8 cellular contexts compared by ENCODE assay signal in the genomic region with DNA sequence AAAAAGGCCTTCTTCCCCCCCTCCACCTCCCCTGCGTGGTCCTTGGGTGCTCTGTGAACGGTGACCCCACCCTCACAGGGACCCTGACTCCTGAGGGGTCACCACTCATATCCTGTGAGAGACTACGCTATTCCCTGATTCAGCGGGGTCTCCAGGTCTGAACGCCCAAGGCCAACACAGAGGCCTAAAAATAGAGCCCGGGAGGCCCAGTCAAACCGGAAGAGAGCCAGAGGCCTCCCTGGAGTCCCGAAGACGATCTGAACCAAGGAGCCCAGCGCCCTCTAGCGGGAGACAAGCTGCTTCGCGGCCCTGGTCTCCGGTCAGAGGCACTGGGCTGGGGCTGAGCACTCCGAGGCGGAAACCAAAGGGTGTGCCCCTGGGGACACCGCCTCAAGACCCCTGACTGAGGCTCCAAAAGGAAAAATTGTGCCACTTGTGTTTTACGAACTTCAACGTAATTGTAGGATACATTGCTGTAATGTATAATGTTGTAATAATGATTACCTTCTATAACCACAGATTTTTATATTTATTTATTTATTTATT. TPM values are rescaled to one million over a fixed set of nuclear protein-coding genes. Genes with fewer than 3 reads are reported as not detected.
DNase-seq lines count a peak whose midpoint lies in the region; ATAC-seq and TF ChIP-seq lines count a peak whose summit lies in the region.

No MANE protein-coding gene starts in this region.

- H3K9me2 ChIP-seq in DOHH2 (replicated peaks; ENCODE audit: control insufficient read depth, low read length) (no peaks in the 10 kb centered on the region), Karpas-422 (replicated peaks; ENCODE audit: insufficient read depth, low read length) (no peaks in the 10 kb centered on the region), PC-9 (ENCODE audit: insufficient read depth) (no peaks in the 10 kb centered on the region)

- peaks cover 4% of the 10 kb centered on the region; the same call in 1 of the 2 replicates for H3K9me3 ChIP-seq in DOHH2 (ENCODE audit: control insufficient read depth, insufficient read depth, low read length)
- H3K9me3 ChIP-seq in Karpas-422 (ENCODE audit: low read length) = no peaks in the 10 kb centered on the region
- no peaks in the 10 kb centered on the region for H3K9me3 ChIP-seq in PC-9 (ENCODE audit: insufficient read depth, low read depth)

- intact Hi-C loops in PC-9 (cut with micrococcal nuclease; ENCODE audit: unreplicated experiment) = loop anchor here (1.0 to 10.0 kb wide), 5 partner anchors 194 to 617 kb away; no protein-coding TSS in a partner anchor
- intact Hi-C loops in natural killer cell (cut with micrococcal nuclease) = loop anchor here (1.0 to 10.0 kb wide), 6 partner anchors 93 to 281 kb away; a partner anchor contains a TSS

- H3K9me3 Mint-ChIP-seq in activated T-cell treated with anti-CD3 and anti-CD28 coated beads, Interleukin-2, amount 50 U/mL, for 24 hours = no peaks in the 10 kb centered on the region
- no peaks in the 10 kb centered on the region for H3K9me3 Mint-ChIP-seq in natural killer cell
- no peaks in the 10 kb centered on the region for H3K9me3 Mint-ChIP-seq in stimulated activated effector memory CD8-positive, alpha-beta T cell treated with anti-CD3 and anti-CD28 coated beads, Interleukin-12 subunit alpha, Interleukin-12 subunit beta, amount 100 ng/mL, for 72 hours

- peak overlapping the region; percentile 64 for H3K4me3 Mint-ChIP-seq in activated T-cell treated with anti-CD3 and anti-CD28 coated beads, Interleukin-2, amount 50 U/mL, for 24 hours
- peak overlapping the region; percentile 59 for H3K4me3 Mint-ChIP-seq in natural killer cell
- peak overlapping the region; percentile 50 for H3K4me3 Mint-ChIP-seq in stimulated activated effector memory CD8-positive, alpha-beta T cell treated with anti-CD3 and anti-CD28 coated beads, Interleukin-12 subunit alpha, Interleukin-12 subunit beta, amount 100 ng/mL, for 72 hours

- H4K20me1 ChIP-seq in DOHH2 (ENCODE audit: control insufficient read depth, insufficient read depth, low read depth, low read length) = no peaks in the 10 kb centered on the region
- H4K20me1 ChIP-seq in Karpas-422 (ENCODE audit: insufficient read depth, low read depth, low read length) = no peaks in the 10 kb centered on the region
- no peaks in the 10 kb centered on the region for H4K20me1 ChIP-seq in PC-9 (ENCODE audit: insufficient read depth)

- peak overlapping the region; percentile 64 for H3K4me3 ChIP-seq in DOHH2 (ENCODE audit: low read length)
- H3K4me3 ChIP-seq in Karpas-422 (ENCODE audit: low read length) = peak overlapping the region; percentile 50; the same call in 1 of the 2 replicates
- no peak overlapping the region for H3K4me3 ChIP-seq in PC-9

- no peaks in the 10 kb centered on the region for H3K27me3 Mint-ChIP-seq in activated T-cell treated with anti-CD3 and anti-CD28 coated beads, Interleukin-2, amount 50 U/mL, for 24 hours
- no peaks in the 10 kb centered on the region for H3K27me3 Mint-ChIP-seq in natural killer cell (ENCODE audit: low read depth in 2 of 2)

- POLR2A ChIA-PET in PC-9 (lab: Charles Lee; ENCODE audit: unreplicated experiment) = no interaction called here

- CTCF ChIA-PET in PC-9 (lab: Charles Lee) = interaction anchor here (1.1 kb wide), 1 partner anchor 202 kb away, joined by 8 read pairs; no protein-coding TSS in a partner anchor

- H3K79me2 ChIP-seq in DOHH2 (ENCODE audit: control insufficient read depth, low read length) = no peaks in the 10 kb centered on the region
- H3K79me2 ChIP-seq in Karpas-422 (ENCODE audit: low read length) = no peaks in the 10 kb centered on the region
- H3K79me2 ChIP-seq in PC-9 (ENCODE audit: low read depth) = no peaks in the 10 kb centered on the region

- H3K9ac ChIP-seq in Karpas-422 (ENCODE audit: low read length) = peak overlapping the region; percentile 68

- H2AFZ ChIP-seq in Karpas-422 (ENCODE audit: low read length) = peak overlapping the region; percentile 98
- no peak overlapping the region for H2AFZ ChIP-seq in PC-9

- no peaks in the 10 kb centered on the region for H3K36me3 ChIP-seq in DOHH2 (ENCODE audit: control insufficient read depth, low read length)
- H3K36me3 ChIP-seq in Karpas-422 (ENCODE audit: insufficient read depth, low read length) = no peaks in the 10 kb centered on the region
- no peaks in the 10 kb centered on the region for H3K36me3 ChIP-seq in PC-9 (ENCODE audit: low read depth)

- H3K4me1 ChIP-seq in DOHH2 (ENCODE audit: control insufficient read depth, low read length) = peaks cover 47% of the 10 kb centered on the region
- peaks cover 42% of the 10 kb centered on the region for H3K4me1 ChIP-seq in Karpas-422 (ENCODE audit: low read length)
- peaks cover 21% of the 10 kb centered on the region for H3K4me1 ChIP-seq in PC-9 (replicated peaks; ENCODE audit: insufficient read depth)

- TF ChIP-seq CTCF in DOHH2 (IDR thresholded peaks at IDR 0.05; ENCODE audit: low read depth, low read length, poor library complexity, severe bottlenecking) (peak; percentile 87), PC-9 (conservative IDR thresholded peaks at IDR 0.05) (peak; percentile 92), natural killer cell (IDR thresholded peaks at IDR 0.05) (peak; percentile 96)

- H3K4me2 ChIP-seq in DOHH2 (ENCODE audit: low read length) (peak overlapping the region; percentile 94), Karpas-422 (ENCODE audit: low read depth, low read length, poor library complexity, severe bottlenecking) (peak overlapping the region; percentile 82), PC-9 (peak overlapping the region; percentile 62)

- H3K27ac ChIP-seq in DOHH2 (ENCODE audit: low read depth, low read length) = peak overlapping the region; percentile 44
- peak overlapping the region; percentile 19; the same call in 1 of the 2 replicates for H3K27ac ChIP-seq in Karpas-422 (ENCODE audit: low read length)
- no peak overlapping the region for H3K27ac ChIP-seq in PC-9

- DNase-seq in GOT3 (lab: John Stamatoyannopoulos, UW) (peak; percentile 64), Karpas-422 (peak; percentile 97), PC-9 (peak; percentile 73 to 91), fibroblast of gingiva (ENCODE audit: low read depth) (peak; percentile 92), natural killer cell (peak; percentile 92)
- DNase-seq in activated T-cell treated with anti-CD3 and anti-CD28 coated beads, Interleukin-2, amount 50 U/mL, for 24 hours = peak; percentile 96
- peak; percentile 98 for DNase-seq in stimulated activated effector memory CD8-positive, alpha-beta T cell treated with anti-CD3 and anti-CD28 coated beads, Interleukin-12 subunit alpha, Interleukin-12 subunit beta, amount 100 ng/mL, for 72 hours (ENCODE audit: low spot score in 2 of 2)

- no peaks in the 10 kb centered on the region for H3F3A ChIP-seq in DOHH2 (ENCODE audit: control insufficient read depth, insufficient read depth)
- peaks cover 3% of the 10 kb centered on the region; the same call in 1 of the 2 replicates for H3F3A ChIP-seq in PC-9 (ENCODE audit: insufficient read depth, low read depth)

- peak overlapping the region; percentile 97 for H3K27ac Mint-ChIP-seq in activated T-cell treated with anti-CD3 and anti-CD28 coated beads, Interleukin-2, amount 50 U/mL, for 24 hours
- peak overlapping the region; percentile 84 for H3K27ac Mint-ChIP-seq in natural killer cell
- peak overlapping the region; percentile 98 for H3K27ac Mint-ChIP-seq in stimulated activated effector memory CD8-positive, alpha-beta T cell treated with anti-CD3 and anti-CD28 coated beads, Interleukin-12 subunit alpha, Interleukin-12 subunit beta, amount 100 ng/mL, for 72 hours

- H3K4me1 Mint-ChIP-seq in activated T-cell treated with anti-CD3 and anti-CD28 coated beads, Interleukin-2, amount 50 U/mL, for 24 hours (ENCODE audit: low read depth) = peaks cover 38% of the 10 kb centered on the region
- H3K4me1 Mint-ChIP-seq in natural killer cell = peaks cover 8 to 14% of the 10 kb centered on the region in 2 donors
- peaks cover 20% of the 10 kb centered on the region for H3K4me1 Mint-ChIP-seq in stimulated activated effector memory CD8-positive, alpha-beta T cell treated with anti-CD3 and anti-CD28 coated beads, Interleukin-12 subunit alpha, Interleukin-12 subunit beta, amount 100 ng/mL, for 72 hours

- peak; percentile 98 to 100 (median 100) for ATAC-seq in natural killer cell
- ATAC-seq in stimulated activated effector memory CD8-positive, alpha-beta T cell treated with anti-CD3 and anti-CD28 coated beads, Interleukin-12 subunit alpha, Interleukin-12 subunit beta, amount 100 ng/mL, for 72 hours = peak; percentile 100

- BruUV-seq in PC-9 (replicated peaks; lab: Mats Ljungman, UMichigan) = no TSS peak

- H3K27me3 ChIP-seq in DOHH2 (ENCODE audit: control insufficient read depth, low read length) = peaks cover 10% of the 10 kb centered on the region; the same call in 1 of the 2 replicates
- H3K27me3 ChIP-seq in Karpas-422 (ENCODE audit: low read length) = no peaks in the 10 kb centered on the region
- no peaks in the 10 kb centered on the region for H3K27me3 ChIP-seq in PC-9 (ENCODE audit: insufficient read depth, low read depth)

- no peaks in the 10 kb centered on the region for H3K36me3 Mint-ChIP-seq in activated T-cell treated with anti-CD3 and anti-CD28 coated beads, Interleukin-2, amount 50 U/mL, for 24 hours (ENCODE audit: low read depth)
- no peaks in the 10 kb centered on the region for H3K36me3 Mint-ChIP-seq in natural killer cell
- H3K36me3 Mint-ChIP-seq in stimulated activated effector memory CD8-positive, alpha-beta T cell treated with anti-CD3 and anti-CD28 coated beads, Interleukin-12 subunit alpha, Interleukin-12 subunit beta, amount 100 ng/mL, for 72 hours = peaks cover 5% of the 10 kb centered on the region

RNA-seq across cellular contexts. Expression of a gene that starts 42.4 kb away (rescaled TPM):
- not detected in 2 replicates for total RNA-seq in Karpas-422 (2014; rRNA removed; shearing (Covaris generic); ENCODE audit: low replicate concordance)
- total RNA-seq in PC-9 (2021) (14.8 and 17.0 TPM in 2 replicates), natural killer cell (10 to 100 TPM; 12.6 to 22.8 (median 14.9) TPM)

Comparison
In these comparisons a context has a peak if more than half of its experiments do, and no peak if none do; other contexts are left out.
1. RNA of a gene that starts 42.4 kb away (total RNA-seq): 12.6 to 22.8 TPM in natural killer cell and 14.8 to 17.0 TPM in PC-9; not detected in Karpas-422; every median in the first group is over 10 times any median in the second.
2. Peak in every context shown above with its lines, with median percentiles within 50 percentile points of each other: H3K4me2 ChIP-seq, CTCF ChIP-seq, DNase-seq, H3K27ac Mint-ChIP-seq and H3K4me3 Mint-ChIP-seq.